ENCODE assay signal across 8 cellular contexts in genomic region chr12:122063691-122064033, GRCh38. TPM values are rescaled to one million over a fixed set of nuclear protein-coding genes. Genes with fewer than 3 reads are reported as not detected.
DNase-seq lines count a peak whose midpoint lies in the region; ATAC-seq and TF ChIP-seq lines count a peak whose summit lies in the region.

No MANE protein-coding gene starts in this region.

- TF ChIP-seq CTCF in Calu3 (IDR thresholded peaks at IDR 0.05; ENCODE audit: unreplicated experiment) (no peak), fibroblast of villous mesenchyme (IDR thresholded peaks at IDR 0.05; ENCODE audit: insufficient read depth, low read depth, low read length) (no peak), psoas muscle (IDR thresholded peaks at IDR 0.05) (no peak)

- H3K4me1 Mint-ChIP-seq in Calu3 (ENCODE audit: low read depth, unreplicated experiment): peaks cover 16% of the 10 kb centered on the region

- DNase-seq in Calu3 (no peak), SJCRH30 (peak in 1 of 2 experiments; percentile 48), fibroblast of villous mesenchyme (ENCODE audit: low read depth) (no peak), psoas muscle (no peak), NCI-H1417 treated with DMSO at 0.1 percent for 48 hours (lab: John Stamatoyannopoulos, UW) (no peak)

- no TSS peak for BruUV-seq in Calu3 (replicated peaks; lab: Mats Ljungman, UMichigan)

- H3K9me3 Mint-ChIP-seq in Calu3 (ENCODE audit: low read depth, unreplicated experiment): no peaks in the 10 kb centered on the region

- intact Hi-C loops in Calu3 (cut with micrococcal nuclease; ENCODE audit: unreplicated experiment): no loop called here
- intact Hi-C loops in psoas muscle (cut with DNase I): no loop called here

- peak in 2 of 4 donors; percentile 1 to 7 for ATAC-seq in psoas muscle
- ATAC-seq in GM21529 (IDR thresholded peaks at IDR 0.05; ENCODE audit: unreplicated experiment): no peak
- ATAC-seq in GM21619 (IDR thresholded peaks at IDR 0.05; ENCODE audit: unreplicated experiment): no peak
- no peak for ATAC-seq in HG03442 (IDR thresholded peaks at IDR 0.05; ENCODE audit: unreplicated experiment)

- H3K27ac Mint-ChIP-seq in Calu3 (ENCODE audit: unreplicated experiment): peak overlapping the region; percentile 86

- H3K9me3 ChIP-seq in SJCRH30 (replicated peaks) (no peaks in the 10 kb centered on the region), psoas muscle (no peaks in the 10 kb centered on the region)

- H3K27me3 ChIP-seq in SJCRH30 (no peaks in the 10 kb centered on the region), psoas muscle (ENCODE audit: insufficient read depth in 3 of 3, low read length in 2 of 3) (no peaks in the 10 kb centered on the region)

- H3K36me3 ChIP-seq in SJCRH30 (no peaks in the 10 kb centered on the region; the same call in 1 of the 2 replicates), psoas muscle (ENCODE audit: insufficient read depth in 1 of 2, low read depth in 1 of 2) (peaks cover 0 to 16% of the 10 kb centered on the region in 2 donors)

- H3K27ac ChIP-seq in SJCRH30: peak overlapping the region; percentile 65
- H3K27ac ChIP-seq in psoas muscle: peak overlapping the region; percentile 60

- CTCF ChIA-PET in Calu3 (lab: Charles Lee): interaction anchor here (0.8 to 1.7 kb wide), 10 partner anchors 9 to 127 kb away, joined by 3 to 11 read pairs (median 4); no protein-coding TSS in a partner anchor

- H3K36me3 Mint-ChIP-seq in Calu3 (ENCODE audit: insufficient read depth, unreplicated experiment): peaks cover 20% of the 10 kb centered on the region

- H3K27me3 Mint-ChIP-seq in Calu3 (ENCODE audit: unreplicated experiment): no peaks in the 10 kb centered on the region

- 70 to 81% (median 74%) methylated on average over 6 of the region's 6 CpGs for WGBS in psoas muscle, 3 donors

- H3K4me3 ChIP-seq in SJCRH30 (peak overlapping the region; percentile 48), fibroblast of villous mesenchyme (ENCODE audit: low read depth, low read length) (peak overlapping the region; percentile 12), psoas muscle (no peak overlapping the region)

- H3K4me1 ChIP-seq in SJCRH30: peaks cover 34% of the 10 kb centered on the region
- H3K4me1 ChIP-seq in psoas muscle: peaks cover 19% of the 10 kb centered on the region

- H3K4me3 Mint-ChIP-seq in Calu3 (ENCODE audit: low read depth, unreplicated experiment): no peak overlapping the region

RNA-seq across cellular contexts. Expression of gene MLXIP, which starts 14.9 kb away (rescaled TPM):
- total RNA-seq in Calu3 (2022): 55.3 and 58.7 TPM in 2 replicates
- total RNA-seq in SJCRH30 (2014; rRNA removed; shearing (Covaris generic)): 21.1 and 23.2 TPM in 2 replicates
- total RNA-seq in fibroblast of villous mesenchyme: 16.4 and 18.4 TPM in 2 replicates
- total RNA-seq in psoas muscle: 100 to 1,000 TPM; 114 to 184 (median 137) TPM
- 100 to 1,000 TPM in 1 of 3 donors, 10 to 100 TPM in 2; 50.9 to 114 (median 55.0) TPM for polyA plus RNA-seq in psoas muscle

RNA-seq across cellular contexts. Expression of gene BCL7A, which starts 42.0 kb away (rescaled TPM):
- total RNA-seq in Calu3 (2022) (21.0 and 25.5 TPM in 2 replicates), fibroblast of villous mesenchyme (3.9 TPM in 2 replicates), psoas muscle (10 to 100 TPM; 11.3 to 14.3 (median 12.5) TPM)
- 11.1 and 14.4 TPM in 2 replicates for total RNA-seq in SJCRH30 (2014; rRNA removed; shearing (Covaris generic))
- 1 to 10 TPM; 3.6 to 8.1 (median 6.5) TPM for polyA plus RNA-seq in psoas muscle
